In genomic region chr14:95796846-95797245, GRCh38 we compare ENCODE assay signal across 20 cellular contexts.
"Had no signal": no experiment of that assay in that cellular context is flagged by ENCODE, and none has a peak within 500 bp of the region (broad histone marks: within the 10 kb centered on the region; RNA-seq: fewer than 3 reads in every experiment).

No MANE protein-coding gene starts in this region.

- H3K4me3 ChIP-seq: colonic mucosa, esophagus squamous epithelium, gastrocnemius medialis, heart right ventricle, left ventricle myocardium inferior, lower lobe of right lung had no signal

- H3K4me1 ChIP-seq: colonic mucosa, esophagus squamous epithelium, gastrocnemius medialis, heart right ventricle, left ventricle myocardium inferior, lower lobe of right lung had no signal

- H3K27ac ChIP-seq: colonic mucosa, epithelial cell of prostate, esophagus squamous epithelium, gastrocnemius medialis, heart right ventricle, left ventricle myocardium inferior, lower lobe of right lung had no signal

- H3K36me3 ChIP-seq: colonic mucosa, esophagus squamous epithelium, gastrocnemius medialis, heart right ventricle, left ventricle myocardium inferior, lower lobe of right lung had no signal

- H3K9me3 ChIP-seq: colonic mucosa, esophagus squamous epithelium, gastrocnemius medialis, lower lobe of right lung had no signal

- H3K27me3 ChIP-seq: colonic mucosa had no signal

- ATAC-seq: effector memory CD8-positive, alpha-beta T cell; esophagus mucosa; gastrocnemius medialis; heart right ventricle; left colon; left lobe of liver; lower lobe of right lung had no signal

- DNase-seq: colonic mucosa; cortex of kidney; effector CD8-positive, alpha-beta T cell; effector memory CD8-positive, alpha-beta T cell; endodermal cell; erythroblast; esophagus squamous epithelium; foreskin fibroblast; foreskin melanocyte; gastrocnemius medialis; glutamatergic neuron; heart right ventricle; hippocampal formation; left colon; left ventricle myocardium inferior; lower lobe of right lung; midbrain had no signal
